8 cellular contexts compared by ENCODE assay signal in the genomic region with DNA sequence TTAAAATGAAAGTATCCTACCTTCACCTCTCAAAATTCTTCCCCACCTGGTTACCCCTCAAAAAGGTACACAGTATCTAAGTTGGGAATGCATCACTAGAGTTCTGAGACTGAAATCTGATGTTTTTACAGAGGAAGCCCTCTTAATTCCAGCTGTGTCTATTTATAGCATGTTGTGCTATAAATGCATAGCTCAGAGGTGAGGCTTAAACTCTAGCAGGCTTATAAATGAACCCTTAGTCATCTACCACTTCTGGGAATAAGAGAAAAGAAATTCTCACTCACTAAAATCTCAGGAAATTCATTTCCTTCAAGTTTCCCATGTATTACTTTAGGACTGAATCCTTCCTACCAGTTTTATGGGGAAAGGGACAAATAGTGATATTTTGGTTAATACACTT. TPM values are rescaled to one million over a fixed set of nuclear protein-coding genes. Genes with fewer than 3 reads are reported as not detected.
A peak's percentile ranks its signal among the peaks of the same experiment; 100 is the strongest.
DNase-seq lines count a peak whose midpoint lies in the region; ATAC-seq, FAIRE-seq and TF ChIP-seq lines count a peak whose summit lies in the region.

No MANE protein-coding gene starts in this region.

- H3K9me1 ChIP-seq in K562 (ENCODE audit: control insufficient read depth, insufficient read depth, low read length), result no peaks in the 10 kb centered on the region

- no peak overlapping the region for H2BK120ac ChIP-seq in mesendoderm (ENCODE audit: low read depth, low read length)

- no peak overlapping the region for H3K27ac ChIP-seq in K562 (ENCODE audit: extremely low read depth, low read depth, low read length)
- peak overlapping the region; percentile 31 for H3K27ac ChIP-seq in stomach smooth muscle (ENCODE audit: low read length)
- H3K27ac ChIP-seq in mesendoderm (ENCODE audit: low read depth, low read length), result no peak overlapping the region

- H3K56ac ChIP-seq in mesendoderm (ENCODE audit: low read length), result no peak overlapping the region

- no peaks in the 10 kb centered on the region for H3K79me1 ChIP-seq in mesendoderm (ENCODE audit: low read length)

- POLR2A ChIA-PET in HEK293T (lab: Yijun Ruan, JAX) (no interaction called here), K562 (lab: Yijun Ruan, JAX) (no interaction called here)

- H2AK5ac ChIP-seq in mesendoderm (ENCODE audit: low read length), result no peak overlapping the region

- FAIRE-seq in K562 (lab: Jason Lieb, UNC), result no peak

- no peaks in the 10 kb centered on the region for H4K20me1 ChIP-seq in K562 (replicated peaks; ENCODE audit: control insufficient read depth, insufficient read depth, low read length)

- H4K8ac ChIP-seq in mesendoderm (ENCODE audit: low read depth, low read length), result no peak overlapping the region

- H3K9me3 ChIP-seq in K562 (replicated peaks; ENCODE audit: control insufficient read depth, insufficient read depth, low read depth, low read length), result no peaks in the 10 kb centered on the region
- H3K9me3 ChIP-seq in stomach smooth muscle (ENCODE audit: control insufficient read depth in 2 of 2, low read length in 2 of 2), result no peaks in the 10 kb centered on the region

- H3K27ac Mint-ChIP-seq in nephron progenitor cell, result no peak overlapping the region

- no peak for TF ChIP-seq POLR2A in K562 (conservative IDR thresholded peaks at IDR 0.05)

- intact Hi-C loops in K562 (cut with micrococcal nuclease), result no loop called here

- H3K18ac ChIP-seq in mesendoderm (ENCODE audit: low read length), result no peak overlapping the region

- in situ Hi-C loops in K562 (cut with MboI), result no loop called here

- no peak overlapping the region for H2BK15ac ChIP-seq in mesendoderm (replicated peaks; ENCODE audit: low read depth)

- H3K9me3 Mint-ChIP-seq in nephron progenitor cell, result no peaks in the 10 kb centered on the region

- no peak for ATAC-seq in K562

- H3K79me2 ChIP-seq in K562 (ENCODE audit: control insufficient read depth, insufficient read depth, low read length) (peaks cover 17% of the 10 kb centered on the region), mesendoderm (ENCODE audit: control insufficient read depth, insufficient read depth, low read length) (no peaks in the 10 kb centered on the region)

- H3K4me1 Mint-ChIP-seq in nephron progenitor cell, result peaks cover 9% of the 10 kb centered on the region

- no peak overlapping the region for H2AFZ ChIP-seq in K562 (ENCODE audit: low read depth, low read length)

- TF ChIP-seq EP300 in K562 (IDR thresholded peaks at IDR 0.05; ENCODE audit: low read length), result no peak

- no TSS peak for BruUV-seq in K562 (replicated peaks; lab: Mats Ljungman, UMichigan)

- H3K36me3 Mint-ChIP-seq in nephron progenitor cell (ENCODE audit: low read depth), result no peaks in the 10 kb centered on the region

- H3K4me3 ChIP-seq in K562 (no peak overlapping the region), stomach smooth muscle (ENCODE audit: low read length in 2 of 2) (no peak overlapping the region), mesendoderm (ENCODE audit: low read length) (no peak overlapping the region)

- H3K4me2 ChIP-seq in K562 (ENCODE audit: insufficient read depth, low read length) (no peak overlapping the region), mesendoderm (ENCODE audit: low read length) (no peak overlapping the region)

- H2BK5ac ChIP-seq in mesendoderm (ENCODE audit: low read length), result no peak overlapping the region

- H3K23ac ChIP-seq in mesendoderm (ENCODE audit: low read length), result no peak overlapping the region

- H3K4ac ChIP-seq in mesendoderm (ENCODE audit: low read depth, low read length), result no peak overlapping the region

- CTCF ChIA-PET in HEK293T (lab: Yijun Ruan, JAX), result no interaction called here
- CTCF ChIA-PET in K562 (lab: Yijun Ruan, JAX; ENCODE audit: low intra/inter-chr PET ratio), result no interaction called here

- no peak overlapping the region for H4K5ac ChIP-seq in mesendoderm (ENCODE audit: low read length)

- no peaks in the 10 kb centered on the region for H3K27me3 ChIP-seq in K562 (ENCODE audit: control insufficient read depth in 2 of 2, insufficient read depth in 2 of 2, low read length in 2 of 2)
- no peaks in the 10 kb centered on the region for H3K27me3 ChIP-seq in stomach smooth muscle (ENCODE audit: control insufficient read depth in 1 of 2, insufficient read depth in 2 of 2, low read length in 2 of 2)
- H3K27me3 ChIP-seq in mesendoderm (ENCODE audit: insufficient read depth, low read length, poor library complexity), result no peaks in the 10 kb centered on the region

- H3K4me3 Mint-ChIP-seq in nephron progenitor cell, result no peak overlapping the region

- TF ChIP-seq CTCF in K562 (IDR thresholded peaks at IDR 0.05 in 2 of 3, conservative IDR thresholded peaks at IDR 0.05 in 1 of 3; ENCODE audit: insufficient read depth in 2 of 3, low read depth in 1 of 3, low read length in 3 of 3) (no peak), nephron progenitor cell (IDR thresholded peaks at IDR 0.05) (no peak)

- no peak for TF ChIP-seq RAD21 in K562 (CRISPR knock-in tag; conservative IDR thresholded peaks at IDR 0.05 in 1 of 2, IDR thresholded peaks at IDR 0.05 in 1 of 2)

- peaks cover 4% of the 10 kb centered on the region for H3K27me3 Mint-ChIP-seq in nephron progenitor cell (ENCODE audit: low read depth, poor library complexity)

- DNase-seq in HEK293T (ENCODE audit: extremely low spot score), result no peak
- no peak for DNase-seq in K562 (ENCODE audit: extremely low read depth in 1 of 4, low spot score in 3 of 4)
- DNase-seq in iris pigment epithelial cell (ENCODE audit: low read depth), result peak; percentile 93
- no peak for DNase-seq in NOMO-1 treated with dmso at 0.1 percent for 144 hours (lab: John Stamatoyannopoulos, UW; ENCODE audit: unreplicated experiment)
- DNase-seq in DMS79 treated with DMSO at 0.1 percent for 48 hours (lab: John Stamatoyannopoulos, UW), result no peak
- DNase-seq in mesendoderm, result no peak
- no peak for DNase-seq in nephron progenitor cell

- H3K4me1 ChIP-seq in K562 (replicated peaks in 1 of 2; ENCODE audit: control insufficient read depth in 2 of 2, insufficient read depth in 2 of 2, low read length in 2 of 2) (peaks cover 0 to 6% of the 10 kb centered on the region in 2 experiments; a peak in 1 of 5 replicates), stomach smooth muscle (ENCODE audit: control insufficient read depth, insufficient read depth, low read length) (peaks cover 24% of the 10 kb centered on the region), mesendoderm (ENCODE audit: control insufficient read depth, low read depth, low read length) (no peaks in the 10 kb centered on the region)

- no peak overlapping the region for H3K9ac ChIP-seq in K562 (ENCODE audit: insufficient read depth in 1 of 2, low read depth in 2 of 2, low read length in 2 of 2)
- peak overlapping the region in 1 of 2 donors; percentile 6 for H3K9ac ChIP-seq in stomach smooth muscle (ENCODE audit: low read length in 2 of 2)
- no peak overlapping the region for H3K9ac ChIP-seq in mesendoderm (ENCODE audit: low read length)

- H3K36me3 ChIP-seq in K562 (ENCODE audit: control insufficient read depth, insufficient read depth, low read length), result peaks cover 7% of the 10 kb centered on the region; the same call in 2 of the 3 replicates
- H3K36me3 ChIP-seq in stomach smooth muscle (ENCODE audit: control insufficient read depth in 2 of 2, insufficient read depth in 2 of 2, low read length in 2 of 2), result peaks cover 0 to under 1% of the 10 kb centered on the region in 2 donors
- no peaks in the 10 kb centered on the region for H3K36me3 ChIP-seq in mesendoderm (ENCODE audit: control insufficient read depth, insufficient read depth, low read length)

TF ChIP-seq in HEK293T, 16 proteins besides CTCF, POLR2A, EP300 and RAD21 (continues in another document):
- TF ChIP-seq TARDBP (IDR thresholded peaks at IDR 0.05) (no peak), ZNF384 (IDR thresholded peaks at IDR 0.05) (peak; percentile 42; the same call in 1 of the 2 replicates), ELF4 (IDR thresholded peaks at IDR 0.05) (no peak)

TF ChIP-seq in K562, 482 proteins besides CTCF, POLR2A, EP300 and RAD21 (continues in another document):
- peak; percentile 71; the same call in 1 of the 2 replicates for TF ChIP-seq MEF2A (IDR thresholded peaks at IDR 0.05; ENCODE audit: control insufficient read depth, low read depth, low read length)
- no peak for TF ChIP-seq SIRT6 (IDR thresholded peaks at IDR 0.05; ENCODE audit: low read depth, low read length)
- TF ChIP-seq MNT (conservative IDR thresholded peaks at IDR 0.05), result no peak
- TF ChIP-seq KLF6 (CRISPR knock-in tag; IDR thresholded peaks at IDR 0.05; ENCODE audit: borderline replicate concordance), result no peak
- no peak for TF ChIP-seq BDP1 (IDR thresholded peaks at IDR 0.05; ENCODE audit: insufficient read depth, insufficient read length)

RNA-seq across cellular contexts. Expression of gene STOM, which starts 9.1 kb away (rescaled TPM):
- total RNA-seq in K562 (2011; cell fraction: chromatin; rRNA removed; ENCODE audit: low replicate concordance), result 57.6 and 69.2 TPM in 2 replicates
- total RNA-seq in K562 (2011; cell fraction: nucleolus; rRNA removed), result 86.6 and 95.4 TPM in 2 replicates
- 109 and 133 TPM in 2 replicates for total RNA-seq in K562 (2011; cell fraction: nucleoplasm; rRNA removed)
- total RNA-seq in K562 (2014; rRNA removed) (23.2 and 34.7 TPM in 2 replicates), K562 (2014; rRNA removed; fragmentation: Illumina TruSeq; extraction: Trizol) (43.9 and 52.4 TPM in 2 replicates), K562 (2015; rRNA removed; fragmentation: Illumina TruSeq; extraction: Trizol) (54.4 and 58.1 TPM in 2 replicates), K562 (2021) (56.7 and 56.9 TPM in 2 replicates)
- polyA plus RNA-seq in K562 (2011; rRNA removed) (62.6 and 140 TPM in 2 replicates), K562 (2014; fragmentation: Illumina TruSeq; extraction: Trizol) (46.9 and 49.4 TPM in 2 replicates), K562 (2014; fragmentation: Nextera tagmentation; extraction: Ambion mirVana) (10 to 100 TPM; 24.6 to 35.8 TPM), K562 (2014; rRNA removed) (33.5 and 43.0 TPM in 2 replicates)
- 46.5 and 61.5 TPM in 2 replicates for polyA plus RNA-seq in K562 (2011; cell fraction: cytosol; rRNA removed)
- 15.3 and 22.4 TPM in 2 replicates for polyA plus RNA-seq in K562 (2011; cell fraction: nucleus; rRNA removed)
- polyA plus RNA-seq in K562 (2012), result 27.0 and 42.0 TPM in 2 replicates
- 40.2 and 82.5 TPM in 2 replicates for polyA minus RNA-seq in K562 (2011; rRNA and poly(A)+ RNA removed)
- polyA minus RNA-seq in K562 (2011; cell fraction: cytosol; rRNA and poly(A)+ RNA removed), result 37.9 and 62.8 TPM in 2 replicates
- 11.0 and 11.8 TPM in 2 replicates for polyA minus RNA-seq in K562 (2011; cell fraction: nucleus; rRNA and poly(A)+ RNA removed)
- 23.0 TPM for polyA plus RNA-seq in mesendoderm (2013, experiment 1 of 2)
- 22.2 TPM for polyA plus RNA-seq in mesendoderm (2013, experiment 2 of 2)
